Comparison of ENCODE assay signal across 1 cellular context in genomic region chr5:136053336-136054121, GRCh38.
TF ChIP-seq lines count a peak whose summit lies in the region.

No MANE protein-coding gene starts in this region.

TF ChIP-seq in HepG2, 621 proteins besides CTCF, POLR2A, EP300 and RAD21 (continued from another document and continues in another):
- TF ChIP-seq, protein P1, sequence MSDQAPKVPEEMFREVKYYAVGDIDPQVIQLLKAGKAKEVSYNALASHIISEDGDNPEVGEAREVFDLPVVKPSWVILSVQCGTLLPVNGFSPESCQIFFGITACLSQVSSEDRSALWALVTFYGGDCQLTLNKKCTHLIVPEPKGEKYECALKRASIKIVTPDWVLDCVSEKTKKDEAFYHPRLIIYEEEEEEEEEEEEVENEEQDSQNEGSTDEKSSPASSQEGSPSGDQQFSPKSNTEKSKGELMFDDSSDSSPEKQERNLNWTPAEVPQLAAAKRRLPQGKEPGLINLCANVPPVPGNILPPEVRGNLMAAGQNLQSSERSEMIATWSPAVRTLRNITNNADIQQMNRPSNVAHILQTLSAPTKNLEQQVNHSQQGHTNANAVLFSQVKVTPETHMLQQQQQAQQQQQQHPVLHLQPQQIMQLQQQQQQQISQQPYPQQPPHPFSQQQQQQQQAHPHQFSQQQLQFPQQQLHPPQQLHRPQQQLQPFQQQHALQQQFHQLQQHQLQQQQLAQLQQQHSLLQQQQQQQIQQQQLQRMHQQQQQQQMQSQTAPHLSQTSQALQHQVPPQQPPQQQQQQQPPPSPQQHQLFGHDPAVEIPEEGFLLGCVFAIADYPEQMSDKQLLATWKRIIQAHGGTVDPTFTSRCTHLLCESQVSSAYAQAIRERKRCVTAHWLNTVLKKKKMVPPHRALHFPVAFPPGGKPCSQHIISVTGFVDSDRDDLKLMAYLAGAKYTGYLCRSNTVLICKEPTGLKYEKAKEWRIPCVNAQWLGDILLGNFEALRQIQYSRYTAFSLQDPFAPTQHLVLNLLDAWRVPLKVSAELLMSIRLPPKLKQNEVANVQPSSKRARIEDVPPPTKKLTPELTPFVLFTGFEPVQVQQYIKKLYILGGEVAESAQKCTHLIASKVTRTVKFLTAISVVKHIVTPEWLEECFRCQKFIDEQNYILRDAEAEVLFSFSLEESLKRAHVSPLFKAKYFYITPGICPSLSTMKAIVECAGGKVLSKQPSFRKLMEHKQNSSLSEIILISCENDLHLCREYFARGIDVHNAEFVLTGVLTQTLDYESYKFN (CRISPR knock-in tag; conservative IDR thresholded peaks at IDR 0.05): peak; percentile 99
- TF ChIP-seq SOX13 (IDR thresholded peaks at IDR 0.05) (peak; percentile 97), SOX13 (CRISPR knock-in tag; conservative IDR thresholded peaks at IDR 0.05 in 1 of 2, IDR thresholded peaks at IDR 0.05 in 1 of 2) (peak in 1 of 2 experiments; percentile 96; a peak in 2 of 4 replicates), POGZ (CRISPR knock-in tag; IDR thresholded peaks at IDR 0.05) (peak; percentile 70), ZNF30 (CRISPR knock-in tag; IDR thresholded peaks at IDR 0.05) (no peak), ZNF431 (CRISPR knock-in tag; IDR thresholded peaks at IDR 0.05; ENCODE audit: borderline replicate concordance, low read depth) (no peak), SP140L (CRISPR knock-in tag; IDR thresholded peaks at IDR 0.05; ENCODE audit: borderline replicate concordance) (peak; percentile 34; the same call in 1 of the 2 replicates), ARID2 (CRISPR knock-in tag; IDR thresholded peaks at IDR 0.05; ENCODE audit: borderline replicate concordance) (no peak), ZBTB46 (CRISPR knock-in tag; IDR thresholded peaks at IDR 0.05; ENCODE audit: borderline replicate concordance) (peak; percentile 47; the same call in 1 of the 2 replicates), ZNF782 (CRISPR knock-in tag; IDR thresholded peaks at IDR 0.05; ENCODE audit: borderline replicate concordance) (no peak; the same call in 1 of the 2 replicates), ZNF280D (CRISPR knock-in tag; IDR thresholded peaks at IDR 0.05) (peak; percentile 86; the same call in 1 of the 2 replicates), ATF1 (CRISPR knock-in tag; IDR thresholded peaks at IDR 0.05) (peak; percentile 71), ZNF296 (CRISPR knock-in tag; conservative IDR thresholded peaks at IDR 0.05) (0 out of 2 replicates have a peak, but pooled peaks have one; percentile 39), ZNF256 (CRISPR knock-in tag; conservative IDR thresholded peaks at IDR 0.05) (no peak), ZUFSP (CRISPR knock-in tag; IDR thresholded peaks at IDR 0.05; ENCODE audit: borderline replicate concordance) (no peak), ISL2 (CRISPR knock-in tag; IDR thresholded peaks at IDR 0.05) (peak; percentile 97), ZSCAN22 (CRISPR knock-in tag; IDR thresholded peaks at IDR 0.05) (no peak), ZNF441 (CRISPR knock-in tag; IDR thresholded peaks at IDR 0.05; ENCODE audit: borderline replicate concordance) (no peak; the same call in 1 of the 2 replicates), KAT2B (IDR thresholded peaks at IDR 0.05; ENCODE audit: borderline replicate concordance, low read depth, low read length) (no peak), SALL1 (CRISPR knock-in tag; IDR thresholded peaks at IDR 0.05) (peak; percentile 97), XRCC5 (optimal IDR thresholded peaks at IDR 0.05; ENCODE audit: low read length) (peak; percentile 23), ZNF879 (CRISPR knock-in tag; IDR thresholded peaks at IDR 0.05) (no peak), ZSCAN30 (CRISPR knock-in tag; IDR thresholded peaks at IDR 0.05) (no peak), ATAD3A (CRISPR knock-in tag; IDR thresholded peaks at IDR 0.05) (no peak), NR2F2 (IDR thresholded peaks at IDR 0.05; ENCODE audit: borderline replicate concordance, low read depth) (peak; percentile 86), TMF1 (CRISPR knock-in tag; IDR thresholded peaks at IDR 0.05; ENCODE audit: low read depth) (no peak), DPF2 (CRISPR knock-in tag; IDR thresholded peaks at IDR 0.05; ENCODE audit: borderline replicate concordance, low read depth) (peak; percentile 89; the same call in 1 of the 2 replicates)
- TF ChIP-seq, protein P2, sequence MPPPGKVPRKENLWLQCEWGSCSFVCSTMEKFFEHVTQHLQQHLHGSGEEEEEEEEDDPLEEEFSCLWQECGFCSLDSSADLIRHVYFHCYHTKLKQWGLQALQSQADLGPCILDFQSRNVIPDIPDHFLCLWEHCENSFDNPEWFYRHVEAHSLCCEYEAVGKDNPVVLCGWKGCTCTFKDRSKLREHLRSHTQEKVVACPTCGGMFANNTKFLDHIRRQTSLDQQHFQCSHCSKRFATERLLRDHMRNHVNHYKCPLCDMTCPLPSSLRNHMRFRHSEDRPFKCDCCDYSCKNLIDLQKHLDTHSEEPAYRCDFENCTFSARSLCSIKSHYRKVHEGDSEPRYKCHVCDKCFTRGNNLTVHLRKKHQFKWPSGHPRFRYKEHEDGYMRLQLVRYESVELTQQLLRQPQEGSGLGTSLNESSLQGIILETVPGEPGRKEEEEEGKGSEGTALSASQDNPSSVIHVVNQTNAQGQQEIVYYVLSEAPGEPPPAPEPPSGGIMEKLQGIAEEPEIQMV (CRISPR knock-in tag; IDR thresholded peaks at IDR 0.05; ENCODE audit: low read depth): 0 out of 2 replicates have a peak, but pooled peaks have one; percentile 71
- TF ChIP-seq, protein P3, sequence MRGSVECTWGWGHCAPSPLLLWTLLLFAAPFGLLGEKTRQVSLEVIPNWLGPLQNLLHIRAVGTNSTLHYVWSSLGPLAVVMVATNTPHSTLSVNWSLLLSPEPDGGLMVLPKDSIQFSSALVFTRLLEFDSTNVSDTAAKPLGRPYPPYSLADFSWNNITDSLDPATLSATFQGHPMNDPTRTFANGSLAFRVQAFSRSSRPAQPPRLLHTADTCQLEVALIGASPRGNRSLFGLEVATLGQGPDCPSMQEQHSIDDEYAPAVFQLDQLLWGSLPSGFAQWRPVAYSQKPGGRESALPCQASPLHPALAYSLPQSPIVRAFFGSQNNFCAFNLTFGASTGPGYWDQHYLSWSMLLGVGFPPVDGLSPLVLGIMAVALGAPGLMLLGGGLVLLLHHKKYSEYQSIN (CRISPR knock-in tag; IDR thresholded peaks at IDR 0.05; ENCODE audit: borderline replicate concordance): no peak
- TF ChIP-seq, protein P4, sequence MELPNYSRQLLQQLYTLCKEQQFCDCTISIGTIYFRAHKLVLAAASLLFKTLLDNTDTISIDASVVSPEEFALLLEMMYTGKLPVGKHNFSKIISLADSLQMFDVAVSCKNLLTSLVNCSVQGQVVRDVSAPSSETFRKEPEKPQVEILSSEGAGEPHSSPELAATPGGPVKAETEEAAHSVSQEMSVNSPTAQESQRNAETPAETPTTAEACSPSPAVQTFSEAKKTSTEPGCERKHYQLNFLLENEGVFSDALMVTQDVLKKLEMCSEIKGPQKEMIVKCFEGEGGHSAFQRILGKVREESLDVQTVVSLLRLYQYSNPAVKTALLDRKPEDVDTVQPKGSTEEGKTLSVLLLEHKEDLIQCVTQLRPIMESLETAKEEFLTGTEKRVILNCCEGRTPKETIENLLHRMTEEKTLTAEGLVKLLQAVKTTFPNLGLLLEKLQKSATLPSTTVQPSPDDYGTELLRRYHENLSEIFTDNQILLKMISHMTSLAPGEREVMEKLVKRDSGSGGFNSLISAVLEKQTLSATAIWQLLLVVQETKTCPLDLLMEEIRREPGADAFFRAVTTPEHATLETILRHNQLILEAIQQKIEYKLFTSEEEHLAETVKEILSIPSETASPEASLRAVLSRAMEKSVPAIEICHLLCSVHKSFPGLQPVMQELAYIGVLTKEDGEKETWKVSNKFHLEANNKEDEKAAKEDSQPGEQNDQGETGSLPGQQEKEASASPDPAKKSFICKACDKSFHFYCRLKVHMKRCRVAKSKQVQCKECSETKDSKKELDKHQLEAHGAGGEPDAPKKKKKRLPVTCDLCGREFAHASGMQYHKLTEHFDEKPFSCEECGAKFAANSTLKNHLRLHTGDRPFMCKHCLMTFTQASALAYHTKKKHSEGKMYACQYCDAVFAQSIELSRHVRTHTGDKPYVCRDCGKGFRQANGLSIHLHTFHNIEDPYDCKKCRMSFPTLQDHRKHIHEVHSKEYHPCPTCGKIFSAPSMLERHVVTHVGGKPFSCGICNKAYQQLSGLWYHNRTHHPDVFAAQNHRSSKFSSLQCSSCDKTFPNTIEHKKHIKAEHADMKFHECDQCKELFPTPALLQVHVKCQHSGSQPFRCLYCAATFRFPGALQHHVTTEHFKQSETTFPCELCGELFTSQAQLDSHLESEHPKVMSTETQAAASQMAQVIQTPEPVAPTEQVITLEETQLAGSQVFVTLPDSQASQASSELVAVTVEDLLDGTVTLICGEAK (IDR thresholded peaks at IDR 0.05): no peak
- TF ChIP-seq, protein P4 (CRISPR knock-in tag; IDR thresholded peaks at IDR 0.05): peak; percentile 58; the same call in 1 of the 2 replicates
- TF ChIP-seq, protein P5, sequence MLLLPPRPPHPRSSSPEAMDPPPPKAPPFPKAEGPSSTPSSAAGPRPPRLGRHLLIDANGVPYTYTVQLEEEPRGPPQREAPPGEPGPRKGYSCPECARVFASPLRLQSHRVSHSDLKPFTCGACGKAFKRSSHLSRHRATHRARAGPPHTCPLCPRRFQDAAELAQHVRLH (CRISPR knock-in tag; IDR thresholded peaks at IDR 0.05; ENCODE audit: borderline replicate concordance, low read depth): 0 out of 2 replicates have a peak, but pooled peaks have one; percentile 57
- TF ChIP-seq, protein P6, sequence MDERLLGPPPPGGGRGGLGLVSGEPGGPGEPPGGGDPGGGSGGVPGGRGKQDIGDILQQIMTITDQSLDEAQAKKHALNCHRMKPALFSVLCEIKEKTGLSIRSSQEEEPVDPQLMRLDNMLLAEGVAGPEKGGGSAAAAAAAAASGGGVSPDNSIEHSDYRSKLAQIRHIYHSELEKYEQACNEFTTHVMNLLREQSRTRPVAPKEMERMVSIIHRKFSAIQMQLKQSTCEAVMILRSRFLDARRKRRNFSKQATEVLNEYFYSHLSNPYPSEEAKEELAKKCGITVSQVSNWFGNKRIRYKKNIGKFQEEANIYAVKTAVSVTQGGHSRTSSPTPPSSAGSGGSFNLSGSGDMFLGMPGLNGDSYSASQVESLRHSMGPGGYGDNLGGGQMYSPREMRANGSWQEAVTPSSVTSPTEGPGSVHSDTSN (CRISPR knock-in tag; IDR thresholded peaks at IDR 0.05): peak; percentile 39
